Comparison of ENCODE assay signal across 8 cellular contexts in the genomic region with DNA sequence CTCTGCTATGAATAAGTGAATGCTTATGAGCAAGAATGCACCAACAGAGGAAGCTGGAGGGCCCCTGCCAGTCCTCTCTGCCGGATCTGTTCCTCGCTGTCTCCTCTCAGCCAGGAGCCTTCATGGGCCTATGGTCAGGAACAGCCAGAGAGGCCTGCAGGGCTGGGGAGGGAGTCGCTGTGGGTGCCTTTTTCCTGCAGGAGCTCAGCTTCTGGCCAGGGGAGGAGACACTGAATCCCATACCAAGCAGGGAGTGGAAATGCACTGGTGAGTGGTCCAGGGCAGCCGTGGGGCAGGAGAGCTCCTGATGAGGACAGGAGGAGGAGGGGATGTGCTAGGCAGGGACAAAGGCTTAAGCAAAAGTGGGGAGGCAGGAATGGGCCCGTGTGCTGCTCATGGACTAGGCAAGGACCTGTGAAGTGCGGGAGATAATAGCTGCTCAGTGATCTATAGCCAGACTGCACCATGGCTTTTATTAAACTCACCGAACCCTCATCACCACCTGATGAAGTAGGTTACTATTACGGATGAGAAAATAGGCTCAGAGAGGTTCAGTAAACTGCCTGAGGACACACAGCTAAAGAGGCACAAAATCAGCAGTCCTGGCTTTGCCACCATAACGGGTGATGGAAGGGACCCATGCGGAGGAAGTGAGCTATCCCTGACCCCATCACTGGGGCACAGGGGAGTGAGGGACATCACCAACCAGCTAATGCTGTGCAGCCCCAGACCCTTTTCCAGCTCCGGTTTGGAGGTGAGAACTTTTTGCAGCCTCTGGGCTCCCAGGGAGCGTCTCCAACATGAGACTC. TPM values are rescaled to one million over a fixed set of nuclear protein-coding genes. Genes with fewer than 3 reads are reported as not detected.
DNase-seq lines count a peak whose midpoint lies in the region; FAIRE-seq and TF ChIP-seq lines count a peak whose summit lies in the region.
"Had no signal": no experiment of that assay in that cellular context is flagged by ENCODE, and none has a peak within 500 bp of the region (broad histone marks: within the 10 kb centered on the region; RNA-seq: fewer than 3 reads in every experiment).

No MANE protein-coding gene starts in this region.

- TF ChIP-seq POLR2A in GM12891 (IDR thresholded peaks at IDR 0.05; ENCODE audit: low read depth, low read length), result no peak

- H3K27me3 ChIP-seq in ascending aorta (no peaks in the 10 kb centered on the region), mucosa of rectum (ENCODE audit: control insufficient read depth in 2 of 2, insufficient read depth in 2 of 2, low read length in 2 of 2) (peaks cover 0 to 5% of the 10 kb centered on the region in 2 donors)

- H3K4me3 ChIP-seq in ascending aorta (no peak overlapping the region), mucosa of rectum (ENCODE audit: low read length in 2 of 2) (no peak overlapping the region)

- peak; percentile 87 for FAIRE-seq in GM12891 (lab: Jason Lieb, UNC)
- FAIRE-seq: endothelial cell of umbilical vein had no signal

- no peaks in the 10 kb centered on the region for H3K36me3 ChIP-seq in ascending aorta
- no peaks in the 10 kb centered on the region for H3K36me3 ChIP-seq in mucosa of rectum (ENCODE audit: control insufficient read depth in 2 of 2, insufficient read depth in 2 of 2, low read length in 2 of 2)

- peaks cover 1% of the 10 kb centered on the region for H3K4me1 Mint-ChIP-seq in T-helper 2 cell treated with Interferon-gamma antibody and Interleukin-4, amounts not matched to agents 5 μg/mL and 100 μg/mL, for 36 hours (ENCODE audit: low read depth)

- H3K9me3 ChIP-seq in ascending aorta, result no peaks in the 10 kb centered on the region
- no peaks in the 10 kb centered on the region for H3K9me3 ChIP-seq in mucosa of rectum (ENCODE audit: control insufficient read depth in 2 of 2, low read length in 2 of 2)

- H3K27ac Mint-ChIP-seq in T-helper 2 cell treated with Interferon-gamma antibody and Interleukin-4, amounts not matched to agents 5 μg/mL and 100 μg/mL, for 36 hours, result no peak overlapping the region

- DNase-seq in GM12891 (ENCODE audit: insufficient read length, low spot score), result no peak
- DNase-seq in ascending aorta (ENCODE audit: low spot score in 2 of 2), result no peak
- DNase-seq in HPDE6-E6E7 (ENCODE audit: extremely low spot score), result no peak
- no peak for DNase-seq in stimulated activated CD4-positive, alpha-beta T cell treated with anti-CD3 and anti-CD28 coated beads, Interleukin-2, amount 100 ng/mL, for 24 hours
- DNase-seq in T-helper 2 cell treated with Interferon-gamma antibody and Interleukin-4, amounts not matched to agents 5 μg/mL and 100 μg/mL, for 36 hours (ENCODE audit: low spot score), result no peak
- DNase-seq: AML-193 had no signal

- H3K27me3 Mint-ChIP-seq in T-helper 2 cell treated with Interferon-gamma antibody and Interleukin-4, amounts not matched to agents 5 μg/mL and 100 μg/mL, for 36 hours (ENCODE audit: low read depth), result peaks cover under 1% of the 10 kb centered on the region

- no peak for TF ChIP-seq CTCF in ascending aorta (IDR thresholded peaks at IDR 0.05)

- H3K9me3 Mint-ChIP-seq in T-helper 2 cell treated with Interferon-gamma antibody and Interleukin-4, amounts not matched to agents 5 μg/mL and 100 μg/mL, for 36 hours, result no peaks in the 10 kb centered on the region

- H3K27ac ChIP-seq in ascending aorta (peak overlapping the region; percentile 39 to 49), mucosa of rectum (ENCODE audit: low read depth in 2 of 2, low read length in 2 of 2) (peak overlapping the region; percentile 35 to 77)

- no peaks in the 10 kb centered on the region for H3K36me3 Mint-ChIP-seq in T-helper 2 cell treated with Interferon-gamma antibody and Interleukin-4, amounts not matched to agents 5 μg/mL and 100 μg/mL, for 36 hours (ENCODE audit: low read depth)

- H3K4me3 Mint-ChIP-seq in T-helper 2 cell treated with Interferon-gamma antibody and Interleukin-4, amounts not matched to agents 5 μg/mL and 100 μg/mL, for 36 hours, result no peak overlapping the region

- H3K4me1 ChIP-seq in ascending aorta, result peaks cover 7 to 10% of the 10 kb centered on the region in 2 donors
- peaks cover 21 to 22% of the 10 kb centered on the region in 2 donors for H3K4me1 ChIP-seq in mucosa of rectum (ENCODE audit: control insufficient read depth in 2 of 2, insufficient read depth in 2 of 2, low read length in 2 of 2)

- intact Hi-C loops in ascending aorta (cut with DNase I), result loop anchor here (5.0 kb wide), 1 partner anchor 304 kb away; no protein-coding TSS in a partner anchor

- no peak overlapping the region for H3K9ac ChIP-seq in mucosa of rectum (ENCODE audit: low read depth in 1 of 2, low read length in 2 of 2)

TF ChIP-seq in GM12891, 5 proteins besides CTCF, POLR2A, EP300 and RAD21:
- TF ChIP-seq SPI1 (IDR thresholded peaks at IDR 0.05; ENCODE audit: low read depth, low read length), result no peak
- no peak for TF ChIP-seq TAF1 (IDR thresholded peaks at IDR 0.05; ENCODE audit: low read depth, low read length)
- TF ChIP-seq POU2F2 (IDR thresholded peaks at IDR 0.05; ENCODE audit: low read depth, low read length), result no peak
- TF ChIP-seq POLR2AphosphoS5 (IDR thresholded peaks at IDR 0.05; ENCODE audit: low read depth, low read length), result no peak
- TF ChIP-seq PAX5 (IDR thresholded peaks at IDR 0.05; ENCODE audit: insufficient read depth, low read length, severe bottlenecking), result no peak

RNA-seq across cellular contexts. Expression of a gene that starts 7.1 kb away (rescaled TPM):
- polyA plus RNA-seq in GM12891 (2012; ENCODE audit: low read depth, missing spikeins), result 9.4 TPM
- 7.5 TPM for total RNA-seq in ascending aorta

RNA-seq across cellular contexts. Expression of a gene that starts 11.8 kb away (rescaled TPM):
- 9.1 TPM for polyA plus RNA-seq in GM12891 (2012; ENCODE audit: low read depth, missing spikeins)
- total RNA-seq in ascending aorta, result not detected

RNA-seq across cellular contexts. Expression of a gene that starts 48.3 kb away (rescaled TPM):
- 1,503 TPM for polyA plus RNA-seq in GM12891 (2012; ENCODE audit: low read depth, missing spikeins)
- total RNA-seq in ascending aorta, result 527 TPM

RNA-seq across cellular contexts. Expression of a gene that starts 59.1 kb away (rescaled TPM):
- polyA plus RNA-seq in GM12891 (2012; ENCODE audit: low read depth, missing spikeins), result 105 TPM
- 22.1 TPM for total RNA-seq in ascending aorta
